Comparison of ENCODE assay signal across 8 cellular contexts in genomic region chr17:7250655-7251329, GRCh38. TPM values are rescaled to one million over a fixed set of nuclear protein-coding genes. Genes with fewer than 3 reads are reported as not detected.
A peak's percentile ranks its signal among the peaks of the same experiment; 100 is the strongest.
DNase-seq lines count a peak whose midpoint lies in the region; ATAC-seq, FAIRE-seq and TF ChIP-seq lines count a peak whose summit lies in the region.

No MANE protein-coding gene starts in this region.

- H3K4me3 Mint-ChIP-seq in T-helper 1 cell treated with Interleukin-12 subunit alpha and Interleukin-12 subunit beta and Interleukin-4 antibody, amounts not matched to agents 30 μg/mL and 1 μg/mL, for 36 hours: peak overlapping the region; percentile 96
- peak overlapping the region; percentile 97 for H3K4me3 Mint-ChIP-seq in activated naive CD8-positive, alpha-beta T cell treated with anti-CD3 and anti-CD28 coated beads for 36 hours

- H3K27me3 Mint-ChIP-seq in T-helper 1 cell treated with Interleukin-12 subunit alpha and Interleukin-12 subunit beta and Interleukin-4 antibody, amounts not matched to agents 30 μg/mL and 1 μg/mL, for 36 hours (ENCODE audit: low read depth): no peaks in the 10 kb centered on the region
- H3K27me3 Mint-ChIP-seq in activated naive CD8-positive, alpha-beta T cell treated with anti-CD3 and anti-CD28 coated beads for 36 hours: no peaks in the 10 kb centered on the region

- peak overlapping the region; percentile 94 for H3K9ac ChIP-seq in keratinocyte (ENCODE audit: control insufficient read depth, extremely low read depth, insufficient read depth, low read length)

- no peaks in the 10 kb centered on the region for H3K9me3 ChIP-seq in keratinocyte (ENCODE audit: control insufficient read depth, low read depth, low read length)
- no peaks in the 10 kb centered on the region for H3K9me3 ChIP-seq in suprapubic skin

- H3K4me1 Mint-ChIP-seq in T-helper 1 cell treated with Interleukin-12 subunit alpha and Interleukin-12 subunit beta and Interleukin-4 antibody, amounts not matched to agents 30 μg/mL and 1 μg/mL, for 36 hours (ENCODE audit: low read depth): peaks cover 29% of the 10 kb centered on the region
- H3K4me1 Mint-ChIP-seq in activated naive CD8-positive, alpha-beta T cell treated with anti-CD3 and anti-CD28 coated beads for 36 hours: peaks cover 36% of the 10 kb centered on the region

- FAIRE-seq in keratinocyte (lab: Jason Lieb, UNC): no peak

- H3K4me3 ChIP-seq in keratinocyte (ENCODE audit: control insufficient read depth in 2 of 3, extremely low read depth in 1 of 3, insufficient read depth in 2 of 3, low read depth in 1 of 3, low read length in 3 of 3) (peak overlapping the region; percentile 80 to 94 (median 92)), suprapubic skin (peak overlapping the region; percentile 88)

- DNase-seq in T-helper 1 cell (no peak), keratinocyte (ENCODE audit: low read depth, low spot score) (no peak), suprapubic skin (ENCODE audit: low spot score in 2 of 2) (no peak), NCI-H2227 treated with DMSO at 0.1 percent for 48 hours (lab: John Stamatoyannopoulos, UW) (no peak), NCI-H187 treated with DMSO at 0.1 percent for 48 hours (lab: John Stamatoyannopoulos, UW) (no peak)
- no peak for DNase-seq in activated naive CD8-positive, alpha-beta T cell treated with anti-CD3 and anti-CD28 coated beads for 36 hours

- H3K79me2 ChIP-seq in keratinocyte (ENCODE audit: control insufficient read depth, insufficient read depth, low read length): peaks cover 61% of the 10 kb centered on the region

- WGBS in suprapubic skin: 3% methylated on average over 22 of the region's 33 CpGs

- peak overlapping the region; percentile 98 for H3K4me2 ChIP-seq in keratinocyte (ENCODE audit: control insufficient read depth, extremely low read depth, insufficient read depth, low read depth, low read length)

- peak overlapping the region; percentile 88 for H3K27ac Mint-ChIP-seq in T-helper 1 cell treated with Interleukin-12 subunit alpha and Interleukin-12 subunit beta and Interleukin-4 antibody, amounts not matched to agents 30 μg/mL and 1 μg/mL, for 36 hours
- peak overlapping the region; percentile 94 for H3K27ac Mint-ChIP-seq in activated naive CD8-positive, alpha-beta T cell treated with anti-CD3 and anti-CD28 coated beads for 36 hours

- H3K27me3 ChIP-seq in keratinocyte (ENCODE audit: control insufficient read depth, extremely low read depth, insufficient read depth, low read length): no peaks in the 10 kb centered on the region
- H3K27me3 ChIP-seq in suprapubic skin: no peaks in the 10 kb centered on the region

- no peaks in the 10 kb centered on the region for H3K9me1 ChIP-seq in keratinocyte (ENCODE audit: control insufficient read depth, extremely low read depth, insufficient read depth, low read length)

- H3K36me3 ChIP-seq in keratinocyte (ENCODE audit: control insufficient read depth in 2 of 2, extremely low read depth in 1 of 2, insufficient read depth in 2 of 2, low read length in 2 of 2) (peaks cover 16 to 25% of the 10 kb centered on the region in 2 experiments), suprapubic skin (peaks cover 31% of the 10 kb centered on the region)

- no peak for ATAC-seq in HG03039 (IDR thresholded peaks at IDR 0.05; ENCODE audit: unreplicated experiment)

- peaks cover 33% of the 10 kb centered on the region for H3K36me3 Mint-ChIP-seq in T-helper 1 cell treated with Interleukin-12 subunit alpha and Interleukin-12 subunit beta and Interleukin-4 antibody, amounts not matched to agents 30 μg/mL and 1 μg/mL, for 36 hours (ENCODE audit: low read depth)
- peaks cover 38% of the 10 kb centered on the region for H3K36me3 Mint-ChIP-seq in activated naive CD8-positive, alpha-beta T cell treated with anti-CD3 and anti-CD28 coated beads for 36 hours

- TF ChIP-seq POLR2A in suprapubic skin (IDR thresholded peaks at IDR 0.05): no peak

- H2AFZ ChIP-seq in keratinocyte (ENCODE audit: control insufficient read depth, low read length): no peak overlapping the region

- H3K4me1 ChIP-seq in keratinocyte (ENCODE audit: control insufficient read depth, extremely low read depth, insufficient read depth, low read length): peaks cover 18% of the 10 kb centered on the region
- peaks cover 37% of the 10 kb centered on the region for H3K4me1 ChIP-seq in suprapubic skin

- H3K27ac ChIP-seq in keratinocyte (ENCODE audit: control insufficient read depth, insufficient read depth, low read length) (peak overlapping the region; percentile 69), suprapubic skin (peak overlapping the region; percentile 100)

- H3K9me3 Mint-ChIP-seq in T-helper 1 cell treated with Interleukin-12 subunit alpha and Interleukin-12 subunit beta and Interleukin-4 antibody, amounts not matched to agents 30 μg/mL and 1 μg/mL, for 36 hours: no peaks in the 10 kb centered on the region
- H3K9me3 Mint-ChIP-seq in activated naive CD8-positive, alpha-beta T cell treated with anti-CD3 and anti-CD28 coated beads for 36 hours: no peaks in the 10 kb centered on the region

- TF ChIP-seq EP300 in suprapubic skin (IDR thresholded peaks at IDR 0.05): no peak

- no peaks in the 10 kb centered on the region for H4K20me1 ChIP-seq in keratinocyte (ENCODE audit: control insufficient read depth, extremely low read depth, insufficient read depth, low read length)

- TF ChIP-seq CTCF in keratinocyte (optimal IDR thresholded peaks at IDR 0.05 in 1 of 3, IDR thresholded peaks at IDR 0.05 in 1 of 3, conservative IDR thresholded peaks at IDR 0.05 in 1 of 3; ENCODE audit: extremely low read depth in 1 of 3, insufficient read depth in 2 of 3, low read length in 3 of 3): no peak
- no peak for TF ChIP-seq CTCF in suprapubic skin (IDR thresholded peaks at IDR 0.05)

- dilution Hi-C loops in keratinocyte (cut with MboI; ENCODE audit: extremely low pct_ligation_motif_present, low sequenced_read_pairs): no loop called here

RNA-seq across cellular contexts. Expression of gene CTDNEP1, which starts 0.7 kb away (rescaled TPM):
- total RNA-seq in activated naive CD8-positive, alpha-beta T cell treated with anti-CD3 and anti-CD28 coated beads for 36 hours: 100 to 1,000 TPM; 180 to 191 TPM
- 60.8 to 143 TPM (median 66.2 TPM) in 3 replicates for polyA plus RNA-seq in keratinocyte
- polyA plus RNA-seq in keratinocyte (2011; ENCODE audit: low read depth): 84.8 TPM
- 85.7 and 117 TPM in 2 replicates for polyA plus RNA-seq in keratinocyte (2011; cell fraction: cytosol; rRNA removed)
- 62.2 and 64.3 TPM in 2 replicates for polyA plus RNA-seq in keratinocyte (2011; cell fraction: nucleus; rRNA removed)
- 119 and 125 TPM in 2 replicates for polyA plus RNA-seq in keratinocyte (2012; ENCODE audit: low replicate concordance)
- 94.9 to 338 TPM (median 103 TPM) in 3 replicates for polyA minus RNA-seq in keratinocyte
- 100 TPM for polyA minus RNA-seq in keratinocyte (2011; cell fraction: cytosol; rRNA and poly(A)+ RNA removed)
- polyA minus RNA-seq in keratinocyte (2011; cell fraction: nucleus; rRNA and poly(A)+ RNA removed): 32.5 and 36.8 TPM in 2 replicates
- total RNA-seq in suprapubic skin: 10 to 100 TPM; 54.7 to 80.6 (median 72.1) TPM

RNA-seq across cellular contexts. Expression of gene ELP5, which starts 1.2 kb away (rescaled TPM):
- total RNA-seq in activated naive CD8-positive, alpha-beta T cell treated with anti-CD3 and anti-CD28 coated beads for 36 hours: 100 to 1,000 TPM in 1 of 2 experiments, 10 to 100 TPM in 1; 99.0 to 110 TPM
- 19.4 to 24.9 TPM (median 21.4 TPM) in 3 replicates for polyA plus RNA-seq in keratinocyte
- 5.4 TPM for polyA plus RNA-seq in keratinocyte (2011; ENCODE audit: low read depth)
- 20.5 and 25.5 TPM in 2 replicates for polyA plus RNA-seq in keratinocyte (2011; cell fraction: cytosol; rRNA removed)
- 29.5 and 32.1 TPM in 2 replicates for polyA plus RNA-seq in keratinocyte (2011; cell fraction: nucleus; rRNA removed)
- polyA plus RNA-seq in keratinocyte (2012; ENCODE audit: low replicate concordance): 22.6 and 25.7 TPM in 2 replicates
- polyA minus RNA-seq in keratinocyte: 21.8 to 22.3 TPM (median 22.1 TPM) in 3 replicates
- polyA minus RNA-seq in keratinocyte (2011; cell fraction: cytosol; rRNA and poly(A)+ RNA removed): 20.0 TPM
- 8.9 and 10.1 TPM in 2 replicates for polyA minus RNA-seq in keratinocyte (2011; cell fraction: nucleus; rRNA and poly(A)+ RNA removed)
- 10 to 100 TPM; 13.6 to 29.7 (median 20.3) TPM for total RNA-seq in suprapubic skin

RNA-seq across cellular contexts. Expression of gene GABARAP, which starts 8.5 kb away (rescaled TPM):
- total RNA-seq in activated naive CD8-positive, alpha-beta T cell treated with anti-CD3 and anti-CD28 coated beads for 36 hours: 100 to 1,000 TPM; 112 to 113 TPM
- 271 to 416 TPM (median 391 TPM) in 3 replicates for polyA plus RNA-seq in keratinocyte
- polyA plus RNA-seq in keratinocyte (2011; ENCODE audit: low read depth): 120 TPM
- polyA plus RNA-seq in keratinocyte (2011; cell fraction: cytosol; rRNA removed): 578 and 682 TPM in 2 replicates
- 185 and 186 TPM in 2 replicates for polyA plus RNA-seq in keratinocyte (2011; cell fraction: nucleus; rRNA removed)
- polyA plus RNA-seq in keratinocyte (2012; ENCODE audit: low replicate concordance): 266 and 545 TPM in 2 replicates
- 235 to 333 TPM (median 240 TPM) in 3 replicates for polyA minus RNA-seq in keratinocyte
- 161 TPM for polyA minus RNA-seq in keratinocyte (2011; cell fraction: cytosol; rRNA and poly(A)+ RNA removed)
- polyA minus RNA-seq in keratinocyte (2011; cell fraction: nucleus; rRNA and poly(A)+ RNA removed): 27.8 and 46.5 TPM in 2 replicates
- total RNA-seq in suprapubic skin: 100 to 1,000 TPM; 446 to 840 (median 533) TPM

RNA-seq across cellular contexts. Expression of gene CLDN7, which starts 11.5 kb away (rescaled TPM):
- total RNA-seq in activated naive CD8-positive, alpha-beta T cell treated with anti-CD3 and anti-CD28 coated beads for 36 hours: 1 to 10 TPM in 1 of 2 experiments, under 1 TPM in 1; 0.90 to 1.6 TPM
- 6.3 to 9.0 TPM (median 6.8 TPM) in 3 replicates for polyA plus RNA-seq in keratinocyte
- polyA plus RNA-seq in keratinocyte (2011; ENCODE audit: low read depth): 6.1 TPM
- 8.6 and 9.5 TPM in 2 replicates for polyA plus RNA-seq in keratinocyte (2011; cell fraction: cytosol; rRNA removed)
- polyA plus RNA-seq in keratinocyte (2011; cell fraction: nucleus; rRNA removed): 34.4 and 49.1 TPM in 2 replicates
- polyA plus RNA-seq in keratinocyte (2012; ENCODE audit: low replicate concordance): 8.2 and 32.9 TPM in 2 replicates
- polyA minus RNA-seq in keratinocyte: 4.8 to 7.5 TPM (median 6.5 TPM) in 3 replicates
- polyA minus RNA-seq in keratinocyte (2011; cell fraction: cytosol; rRNA and poly(A)+ RNA removed): 8.6 TPM
- 10.4 and 13.9 TPM in 2 replicates for polyA minus RNA-seq in keratinocyte (2011; cell fraction: nucleus; rRNA and poly(A)+ RNA removed)
- total RNA-seq in suprapubic skin: 10 to 100 TPM in 2 of 4 donors, 1 to 10 TPM in 2; 7.7 to 14.5 (median 11.0) TPM

RNA-seq across cellular contexts. Expression of gene PHF23, which starts 11.5 kb away (rescaled TPM):
- total RNA-seq in activated naive CD8-positive, alpha-beta T cell treated with anti-CD3 and anti-CD28 coated beads for 36 hours: 10 to 100 TPM; 28.1 to 28.8 TPM
- 52.8 to 61.6 TPM (median 55.3 TPM) in 3 replicates for polyA plus RNA-seq in keratinocyte
- polyA plus RNA-seq in keratinocyte (2011; ENCODE audit: low read depth): 43.8 TPM
- 50.2 and 55.4 TPM in 2 replicates for polyA plus RNA-seq in keratinocyte (2011; cell fraction: cytosol; rRNA removed)
- 75.4 and 76.5 TPM in 2 replicates for polyA plus RNA-seq in keratinocyte (2011; cell fraction: nucleus; rRNA removed)
- 45.3 and 50.3 TPM in 2 replicates for polyA plus RNA-seq in keratinocyte (2012; ENCODE audit: low replicate concordance)
- polyA minus RNA-seq in keratinocyte: 41.1 to 77.5 TPM (median 49.7 TPM) in 3 replicates
- 36.1 TPM for polyA minus RNA-seq in keratinocyte (2011; cell fraction: cytosol; rRNA and poly(A)+ RNA removed)
- 41.4 and 42.0 TPM in 2 replicates for polyA minus RNA-seq in keratinocyte (2011; cell fraction: nucleus; rRNA and poly(A)+ RNA removed)
- total RNA-seq in suprapubic skin: 10 to 100 TPM; 19.0 to 35.0 (median 29.1) TPM
